In the genomic region with DNA sequence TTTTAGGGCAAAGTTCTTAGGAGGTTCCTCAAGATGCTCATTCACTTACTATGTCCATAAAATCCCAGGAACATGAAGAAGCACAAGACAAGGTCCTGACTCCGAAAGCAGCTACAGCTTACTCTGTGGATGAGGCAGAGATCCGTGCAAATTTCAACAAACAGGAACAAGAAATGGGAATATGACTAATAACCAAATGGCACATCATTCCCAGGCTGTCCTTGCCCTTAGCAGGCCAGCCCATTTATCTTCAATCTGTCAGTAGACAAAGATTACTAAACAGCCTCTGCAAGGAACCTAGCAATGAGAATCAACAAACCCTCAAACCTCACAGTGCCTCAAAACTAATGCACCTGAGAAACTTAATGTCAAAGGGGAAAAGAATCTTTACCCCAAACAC, we compare ENCODE assay signal across 27 cellular contexts. TPM values are rescaled to one million over a fixed set of nuclear protein-coding genes. Genes with fewer than 3 reads are reported as not detected.
DNase-seq lines count a peak whose midpoint lies in the region; ATAC-seq and TF ChIP-seq lines count a peak whose summit lies in the region.
"Had no signal": no experiment of that assay in that cellular context is flagged by ENCODE, and none has a peak within 500 bp of the region (broad histone marks: within the 10 kb centered on the region; RNA-seq: fewer than 3 reads in every experiment).

No MANE protein-coding gene starts in this region.

- H3K27ac ChIP-seq in GM23248, result peak overlapping the region; percentile 49
- H3K27ac ChIP-seq in suprapubic skin, result peak overlapping the region; percentile 1
- H3K27ac ChIP-seq: dorsolateral prefrontal cortex, KMS-11, SK-N-MC had no signal

- H2AFZ ChIP-seq in GM23248, result 0 out of 2 replicates have a peak overlapping the region, but pooled peaks have one; percentile 22

- no peaks in the 10 kb centered on the region for H3K9me2 ChIP-seq in GM23248 (ENCODE audit: insufficient read depth)

- ATAC-seq in mucosa of descending colon, result no peak
- ATAC-seq in GM21737 (IDR thresholded peaks at IDR 0.05; ENCODE audit: unreplicated experiment), result no peak
- ATAC-seq: activated T-cell treated with anti-CD3 and anti-CD28 coated beads, Interleukin-2, amount 50 U/mL, for 72 hours; stimulated activated memory B cell treated with anti-CD40 and anti-IgM and Interleukin-4, amounts not matched to agents 10 μg/mL and 1 μg/mL and 100 μg/mL, for 72 hours had no signal

- H3K9me3 ChIP-seq in GM23248 (ENCODE audit: low read depth), result no peaks in the 10 kb centered on the region
- H3K9me3 ChIP-seq in suprapubic skin, result no peaks in the 10 kb centered on the region
- no peaks in the 10 kb centered on the region for H3K9me3 ChIP-seq in mucosa of descending colon

- H3K79me2 ChIP-seq in GM23248 (ENCODE audit: insufficient read depth), result peaks cover 8% of the 10 kb centered on the region; the same call in 1 of the 2 replicates

- H3K27me3 ChIP-seq in GM23248 (replicated peaks; ENCODE audit: insufficient read depth) (no peaks in the 10 kb centered on the region), suprapubic skin (peaks cover 6% of the 10 kb centered on the region)
- H3K27me3 ChIP-seq: dorsolateral prefrontal cortex had no signal

- 11% methylated on average over 2 of the region's 2 CpGs for WGBS in GM23248 (ENCODE audit: low coverage in 1 of 2, low lambda C conversion rate in 2 of 2, missing lambda C conversion rate in 2 of 2), 2 experiments
- 64% methylated on average over 2 of the region's 2 CpGs for WGBS in suprapubic skin

- no peak for TF ChIP-seq EP300 in suprapubic skin (IDR thresholded peaks at IDR 0.05)

- H3K4me1 ChIP-seq in GM23248 (ENCODE audit: insufficient read depth), result peaks cover 15% of the 10 kb centered on the region
- peaks cover 44% of the 10 kb centered on the region for H3K4me1 ChIP-seq in suprapubic skin
- H3K4me1 ChIP-seq in mucosa of descending colon (ENCODE audit: low read depth), result peaks cover 7% of the 10 kb centered on the region

- H3K4me2 ChIP-seq in GM23248 (ENCODE audit: unreplicated experiment), result peak overlapping the region; percentile 45
- H3K4me2 ChIP-seq: KMS-11, smooth muscle cell had no signal

- TF ChIP-seq CTCF in fibroblast of mammary gland (conservative IDR thresholded peaks at IDR 0.05; ENCODE audit: control insufficient read depth, insufficient read depth, low read depth, low read length) (no peak), suprapubic skin (IDR thresholded peaks at IDR 0.05) (no peak), mucosa of descending colon (IDR thresholded peaks at IDR 0.05) (no peak)

- in situ Hi-C loops in GM23248 (cut with MboI), result no loop called here

- H3F3A ChIP-seq in GM23248 (ENCODE audit: insufficient read depth), result peaks cover 13% of the 10 kb centered on the region; the same call in 1 of the 2 replicates

- peak; percentile 78 for DNase-seq in GM23248
- peak; percentile 81 for DNase-seq in amniotic epithelial cell (ENCODE audit: low read depth)
- peak; percentile 92 for DNase-seq in fibroblast of mammary gland (ENCODE audit: low read depth)
- no peak for DNase-seq in suprapubic skin (ENCODE audit: low spot score in 2 of 2)
- no peak for DNase-seq in NCI-H2196 treated with DMSO at 0.1 percent for 48 hours (lab: John Stamatoyannopoulos, UW; ENCODE audit: unreplicated experiment)
- no peak for DNase-seq in SW 1271 (lab: John Stamatoyannopoulos, UW)
- DNase-seq in mucosa of descending colon, result no peak
- DNase-seq: activated CD4-positive, alpha-beta T cell treated with anti-CD3 and anti-CD28 coated beads for 4 hours; activated naive CD4-positive, alpha-beta T cell treated with anti-CD3 and anti-CD28 coated beads, Interleukin-2, amount 10 ng/mL, durations not matched to agents 7 days and 5 days; activated T-cell treated with anti-CD3 and anti-CD28 coated beads, Interleukin-2, amount 50 U/mL, for 72 hours; caudate nucleus; CD4-positive, alpha-beta T cell; dorsolateral prefrontal cortex; GOT3; islet precursor cell; midbrain; MV-4-11; NCI-H524 treated with DMSO at 0.1 percent for 48 hours; retina; stimulated activated CD4-positive, alpha-beta T cell treated with anti-CD3 and anti-CD28 coated beads, Interleukin-4, amount 100 ng/mL, for 1 hour; T-helper 2 cell had no signal

- H3K9ac ChIP-seq in GM23248, result peak overlapping the region; percentile 36; the same call in 1 of the 2 replicates
- H3K9ac ChIP-seq: KMS-11 had no signal

- H3K36me3 ChIP-seq in GM23248 (ENCODE audit: low read depth), result no peaks in the 10 kb centered on the region
- no peaks in the 10 kb centered on the region for H3K36me3 ChIP-seq in suprapubic skin
- H3K36me3 ChIP-seq in mucosa of descending colon (ENCODE audit: low read depth), result no peaks in the 10 kb centered on the region

- H4K20me1 ChIP-seq in GM23248 (ENCODE audit: insufficient read depth), result no peaks in the 10 kb centered on the region

- H3K4me3 ChIP-seq in GM23248, result no peak overlapping the region
- H3K4me3 ChIP-seq in fibroblast of mammary gland (ENCODE audit: control insufficient read depth, low read depth, low read length), result no peak overlapping the region
- H3K4me3 ChIP-seq in suprapubic skin, result no peak overlapping the region
- H3K4me3 ChIP-seq in mucosa of descending colon, result no peak overlapping the region
- H3K4me3 ChIP-seq: dorsolateral prefrontal cortex, SK-N-MC, smooth muscle cell had no signal

- intact Hi-C loops in mucosa of descending colon (cut with DNase I, micrococcal nuclease), result no loop called here

- no peak for TF ChIP-seq POLR2A in suprapubic skin (IDR thresholded peaks at IDR 0.05)

RNA-seq across cellular contexts. Expression of a gene that starts 5.0 kb away (rescaled TPM):
- total RNA-seq in GM23248 (2014; rRNA removed; shearing (Covaris generic)), result 2.8 and 6.8 TPM in 2 replicates
- polyA plus RNA-seq in GM23248 (2016; fragmentation: Nextera tagmentation; extraction: Ambion mirVana), result 2.0 and 2.5 TPM in 2 replicates
- total RNA-seq in suprapubic skin (10 to 100 TPM; 11.1 to 30.0 (median 15.9) TPM), mucosa of descending colon (10 to 100 TPM in 2 of 3 donors, 1 to 10 TPM in 1; 8.2 to 11.2 (median 10.0) TPM)
- total RNA-seq: CD4-positive, alpha-beta T cell; natural killer cell treated with Interleukin-12 subunit alpha and Interleukin-12 subunit beta and Interleukin-15 and Interleukin-18, amount 100 ng/mL, for 72 hours; smooth muscle cell had no signal
- polyA plus RNA-seq: smooth muscle cell had no signal

Comparison
In these comparisons a context has a peak if more than half of its experiments do, and no peak if none do; other contexts are left out.
1. DNase-seq: peak in GM23248 (single experiment), amniotic epithelial cell (single experiment) and fibroblast of mammary gland (single experiment); none in suprapubic skin (0 of 2), NCI-H2196 treated with DMSO at 0.1 percent for 48 hours (single experiment), SW 1271 (0 of 2) and mucosa of descending colon (0 of 3).